ENCODE assay signal across 8 cellular contexts in the genomic region with DNA sequence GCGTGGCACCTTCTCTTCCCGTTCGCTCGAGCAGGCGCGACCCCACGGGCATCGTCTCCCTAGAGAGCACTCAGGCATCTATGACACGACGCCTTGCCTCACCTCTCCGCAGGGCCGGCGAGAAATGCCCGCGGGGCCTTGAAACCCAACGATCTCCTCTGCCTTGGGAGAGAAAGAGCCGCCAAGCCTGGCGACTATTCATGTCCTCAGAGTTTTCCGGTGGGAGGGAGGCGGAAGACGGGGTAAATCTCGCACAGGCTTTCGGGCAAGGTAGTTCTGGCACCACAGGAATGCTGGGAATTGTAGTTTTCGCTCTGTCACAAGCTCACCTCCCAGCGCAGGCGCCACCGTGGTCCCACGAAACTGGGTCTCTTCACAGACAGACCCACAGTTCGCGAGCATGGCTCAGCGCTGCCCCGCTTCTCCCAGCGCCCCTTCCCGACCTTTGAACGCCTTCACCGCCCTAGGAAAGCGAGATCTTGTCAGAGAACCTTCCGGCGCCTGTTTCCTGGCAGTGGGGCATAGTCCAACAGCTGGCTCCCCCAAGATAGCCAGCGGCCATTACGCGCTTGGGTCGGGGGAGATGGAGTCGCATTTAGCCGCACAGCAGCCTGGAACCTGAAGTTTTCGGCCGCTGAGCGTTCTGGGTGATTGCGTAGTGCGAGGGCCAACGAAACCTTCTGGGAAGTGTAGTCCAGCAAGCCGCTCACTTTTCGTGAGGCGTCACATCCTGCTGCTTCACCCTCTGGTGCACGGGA. TPM values are rescaled to one million over a fixed set of nuclear protein-coding genes. Genes with fewer than 3 reads are reported as not detected.
DNase-seq lines count a peak whose midpoint lies in the region; ATAC-seq, FAIRE-seq and TF ChIP-seq lines count a peak whose summit lies in the region.

A gene with protein sequence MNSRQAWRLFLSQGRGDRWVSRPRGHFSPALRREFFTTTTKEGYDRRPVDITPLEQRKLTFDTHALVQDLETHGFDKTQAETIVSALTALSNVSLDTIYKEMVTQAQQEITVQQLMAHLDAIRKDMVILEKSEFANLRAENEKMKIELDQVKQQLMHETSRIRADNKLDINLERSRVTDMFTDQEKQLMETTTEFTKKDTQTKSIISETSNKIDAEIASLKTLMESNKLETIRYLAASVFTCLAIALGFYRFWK (minus strand): TSS at position 597 of the 758 bp plus-strand sequence. CDS start 395 bp downstream, at position 202.

- FAIRE-seq in TTC549 (lab: Jason Lieb, UNC), result peak; percentile 79

- intact Hi-C loops in body of pancreas (cut with DNase I), result no loop called here
- intact Hi-C loops in sciatic nerve (cut with DNase I), result no loop called here

- 0 to 1% methylated on average over 31 to 54 of the region's 55 CpGs for WGBS in body of pancreas, 2 donors

- peak; percentile 93 to 99 (median 98) for TF ChIP-seq POLR2A in body of pancreas (IDR thresholded peaks at IDR 0.05)

- ATAC-seq in GM18520 (IDR thresholded peaks at IDR 0.05; ENCODE audit: unreplicated experiment) (peak; percentile 85), HG03064 (IDR thresholded peaks at IDR 0.05; ENCODE audit: low read depth, unreplicated experiment) (peak; percentile 91), body of pancreas (peak; percentile 95), sciatic nerve (peak; percentile 98)

- H3K9me3 ChIP-seq in body of pancreas, result no peaks in the 10 kb centered on the region

- peak in 5 of 7 experiments; percentile 7 to 50 (median 24) for TF ChIP-seq CTCF in body of pancreas (IDR thresholded peaks at IDR 0.05)

- no peaks in the 10 kb centered on the region for H3K27me3 ChIP-seq in body of pancreas

- H3K27ac ChIP-seq in body of pancreas, result peak within 1 kb of the TSS; percentile 97 to 100 (median 98)

- DNase-seq in 8988T (peak; percentile 76), NCI-H2107 treated with DMSO at 0.1 percent for 48 hours (lab: John Stamatoyannopoulos, UW; ENCODE audit: unreplicated experiment) (peak; percentile 92), body of pancreas (peak; percentile 96 to 98 (median 97)), iPS DF 19.7 (ENCODE audit: low read depth, low spot score) (peak; percentile 96), sciatic nerve (ENCODE audit: low spot score) (peak; percentile 95)

- H3K36me3 ChIP-seq in body of pancreas (replicated peaks in 1 of 2; ENCODE audit: insufficient read depth in 1 of 2, low read depth in 2 of 2), result no peaks in the 10 kb centered on the region

- H3K4me1 ChIP-seq in body of pancreas, result peaks cover 32% of the 10 kb centered on the region

- H3K4me3 ChIP-seq in body of pancreas, result peak within 1 kb of the TSS; percentile 67 to 87

RNA-seq across cellular contexts. Expression of the gene that starts here (rescaled TPM):
- total RNA-seq in body of pancreas (10 to 100 TPM in 1 of 2 donors, 1 to 10 TPM in 1; 7.3 to 43.6 TPM), sciatic nerve (37.2 TPM)

Comparison
In these comparisons a context has a peak if more than half of its experiments do, and no peak if none do; other contexts are left out.
1. Peak in every context shown above with its lines: DNase-seq, ATAC-seq, H3K4me3 ChIP-seq and H3K27ac ChIP-seq.